Comparison of ENCODE assay signal across 28 cellular contexts in genomic region chr9:18778846-18779245, GRCh38.
"Had no signal": no experiment of that assay in that cellular context is flagged by ENCODE, and none has a peak within 500 bp of the region (broad histone marks: within the 10 kb centered on the region; RNA-seq: fewer than 3 reads in every experiment).

No MANE protein-coding gene starts in this region.

- DNase-seq: activated CD4-positive, alpha-beta memory T cell treated with anti-CD3 and anti-CD28 coated beads, Interleukin-2, amount 10 ng/mL, durations not matched to agents 7 days and 5 days; activated CD4-positive, alpha-beta T cell treated with anti-CD3 and anti-CD28 coated beads for 1 hour; activated CD4-positive, alpha-beta T cell treated with anti-CD3 and anti-CD28 coated beads, Interleukin-2, amount 10 ng/mL, durations not matched to agents 7 days and 5 days; activated naive CD8-positive, alpha-beta T cell treated with anti-CD3 and anti-CD28 coated beads, Interleukin-2, amount 50 U/mL, for 24 hours; activated T-cell treated with anti-CD3 and anti-CD28 coated beads, Interleukin-2, amount 50 U/mL, for 4 hours; amygdala; central memory CD4-positive, alpha-beta T cell; head of caudate nucleus; hypothalamus; immature natural killer cell; kidney glomerular epithelial cell; left lung; lower lobe of right lung; mesendoderm; natural killer cell; posterior cingulate gyrus; right lobe of liver; stimulated activated CD4-positive, alpha-beta T cell treated with anti-CD3 and anti-CD28 coated beads, Interleukin-12 subunit alpha, Interleukin-12 subunit beta, amount 100 ng/mL, for 4 hours; stimulated activated CD4-positive, alpha-beta T cell treated with anti-CD3 and anti-CD28 coated beads, Interleukin-4, amount 100 ng/mL, for 1 hour; stimulated activated naive CD8-positive, alpha-beta T cell treated with anti-CD3 and anti-CD28 coated beads, Interleukin-15, Interleukin-2, amounts not matched to agents 100 U/mL and 50 U/mL, for 24 hours; T-helper 2 cell; trophoblast cell; uterus had no signal

- ATAC-seq: activated naive CD8-positive, alpha-beta T cell treated with anti-CD3 and anti-CD28 coated beads, Interleukin-2, amount 50 U/mL, for 24 hours; activated T-cell treated with anti-CD3 and anti-CD28 coated beads, Interleukin-2, amount 50 U/mL, for 4 hours; gastroesophageal sphincter; left lung; lower lobe of right lung; right lobe of liver; stimulated activated naive CD8-positive, alpha-beta T cell treated with anti-CD3 and anti-CD28 coated beads, Interleukin-15, Interleukin-2, amounts not matched to agents 100 U/mL and 50 U/mL, for 24 hours; WTC11 had no signal

- H3K27me3 ChIP-seq: gastroesophageal sphincter, left lung, right lobe of liver, uterus had no signal

- H3K27ac ChIP-seq: epithelial cell of prostate, gastroesophageal sphincter, left lung, lower lobe of right lung, right lobe of liver, skin epidermis, thoracic aorta, uterus had no signal

- H3K4me3 ChIP-seq: gastroesophageal sphincter, left lung, lower lobe of right lung, right lobe of liver, skin epidermis, thoracic aorta, uterus had no signal

- H3K36me3 ChIP-seq: left lung, lower lobe of right lung, right lobe of liver, uterus had no signal

- H3K9me3 ChIP-seq: gastroesophageal sphincter, left lung, lower lobe of right lung, right lobe of liver, thoracic aorta, uterus had no signal

- H3K4me1 ChIP-seq: left lung, lower lobe of right lung, right lobe of liver, uterus had no signal
